In genomic region chr6:105678516-105678915, GRCh38 we compare ENCODE assay signal across 25 cellular contexts.
A peak's percentile ranks its signal among the peaks of the same experiment; 100 is the strongest.
DNase-seq lines count a peak whose midpoint lies in the region; TF ChIP-seq lines count a peak whose summit lies in the region.
"Had no signal": no experiment of that assay in that cellular context is flagged by ENCODE, and none has a peak within 500 bp of the region (broad histone marks: within the 10 kb centered on the region; RNA-seq: fewer than 3 reads in every experiment).

No MANE protein-coding gene starts in this region.

- no peak for TF ChIP-seq CTCF in LNCaP clone FGC (IDR thresholded peaks at IDR 0.05; ENCODE audit: control insufficient read depth, extremely low read depth, insufficient read depth)

- DNase-seq in GM03348 (ENCODE audit: low spot score) (peak; percentile 15), LNCaP clone FGC (ENCODE audit: low read depth) (peak; percentile 90), fibroblast of gingiva (ENCODE audit: low read depth) (peak; percentile 26), myocyte (ENCODE audit: low read depth) (peak; percentile 6), AG08395 (ENCODE audit: low spot score) (no peak), cerebellum (ENCODE audit: low spot score) (no peak), HT-29 (ENCODE audit: low spot score) (no peak), NCI-H1048 (lab: John Stamatoyannopoulos, UW) (no peak)
- DNase-seq: activated CD8-positive, alpha-beta memory T cell treated with anti-CD3 and anti-CD28 coated beads for 24 hours; activated T-cell treated with anti-CD3 and anti-CD28 coated beads for 4 hours; anterior cingulate cortex; C1 segment of cervical spinal cord; COR-L47; effector CD4-positive, alpha-beta T cell; HFFc6; lower lobe of right lung; NCI-H1105 treated with DMSO at 0.1 percent for 48 hours; NCI-H1930; NCI-H524 treated with DMSO at 0.1 percent for 48 hours; Peyer's patch; SIG-M5; stimulated activated naive CD4-positive, alpha-beta T cell; SW 1271; T-helper 9 cell had no signal

- no peak overlapping the region for H3K4me3 ChIP-seq in LNCaP clone FGC (ENCODE audit: low read depth, low read length)
- H3K4me3 ChIP-seq: GM23338, lower lobe of right lung, Peyer's patch had no signal

Comparison
In these comparisons a context has a peak if more than half of its experiments do, and no peak if none do; other contexts are left out.
1. DNase-seq: peak in GM03348 (single experiment), LNCaP clone FGC (single experiment), fibroblast of gingiva (single experiment) and myocyte (single experiment); none in AG08395 (single experiment), cerebellum (single experiment), HT-29 (single experiment) and NCI-H1048 (single experiment).